ENCODE assay signal across 2 cellular contexts in the genomic region with DNA sequence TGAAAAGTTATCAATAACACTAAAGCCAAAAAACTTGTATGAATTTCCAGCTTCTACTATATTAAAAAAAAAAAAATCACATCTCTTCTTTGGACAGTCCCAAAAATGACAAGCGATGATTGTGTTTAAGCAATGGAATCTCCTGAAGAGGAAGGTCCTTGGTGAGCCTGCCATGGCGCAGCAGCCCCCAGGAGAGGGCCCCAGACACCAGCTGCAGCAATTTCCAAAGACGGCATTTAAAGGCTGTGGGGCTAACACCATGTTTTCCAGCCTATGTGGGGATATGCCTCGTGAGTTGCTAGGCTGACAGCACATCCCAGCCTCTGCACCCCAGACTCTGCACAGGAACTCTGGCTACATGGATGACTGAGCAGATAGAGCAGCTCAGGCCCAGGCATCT.
TF ChIP-seq lines count a peak whose summit lies in the region.

No MANE protein-coding gene starts in this region.

TF ChIP-seq in SK-N-SH, 30 proteins besides CTCF, POLR2A, EP300 and RAD21 (continued from another document):
- TF ChIP-seq IRF3 (IDR thresholded peaks at IDR 0.05; ENCODE audit: low read depth, low read length) (no peak), GABPA (IDR thresholded peaks at IDR 0.05; ENCODE audit: low read depth) (no peak), POLR2AphosphoS5 (IDR thresholded peaks at IDR 0.05; ENCODE audit: low read depth, low read length) (no peak), TCF12 (IDR thresholded peaks at IDR 0.05) (no peak), RCOR1 (IDR thresholded peaks at IDR 0.05; ENCODE audit: low read length) (no peak), GATA2 (CRISPR knock-in tag; IDR thresholded peaks at IDR 0.05) (no peak), RXRA (IDR thresholded peaks at IDR 0.05; ENCODE audit: borderline replicate concordance, low read depth) (no peak), RFX5 (IDR thresholded peaks at IDR 0.05; ENCODE audit: low read length) (no peak), TEAD4 (IDR thresholded peaks at IDR 0.05; ENCODE audit: borderline replicate concordance, insufficient read depth) (no peak), JUND (IDR thresholded peaks at IDR 0.05) (no peak)
- TF ChIP-seq, protein P1, sequence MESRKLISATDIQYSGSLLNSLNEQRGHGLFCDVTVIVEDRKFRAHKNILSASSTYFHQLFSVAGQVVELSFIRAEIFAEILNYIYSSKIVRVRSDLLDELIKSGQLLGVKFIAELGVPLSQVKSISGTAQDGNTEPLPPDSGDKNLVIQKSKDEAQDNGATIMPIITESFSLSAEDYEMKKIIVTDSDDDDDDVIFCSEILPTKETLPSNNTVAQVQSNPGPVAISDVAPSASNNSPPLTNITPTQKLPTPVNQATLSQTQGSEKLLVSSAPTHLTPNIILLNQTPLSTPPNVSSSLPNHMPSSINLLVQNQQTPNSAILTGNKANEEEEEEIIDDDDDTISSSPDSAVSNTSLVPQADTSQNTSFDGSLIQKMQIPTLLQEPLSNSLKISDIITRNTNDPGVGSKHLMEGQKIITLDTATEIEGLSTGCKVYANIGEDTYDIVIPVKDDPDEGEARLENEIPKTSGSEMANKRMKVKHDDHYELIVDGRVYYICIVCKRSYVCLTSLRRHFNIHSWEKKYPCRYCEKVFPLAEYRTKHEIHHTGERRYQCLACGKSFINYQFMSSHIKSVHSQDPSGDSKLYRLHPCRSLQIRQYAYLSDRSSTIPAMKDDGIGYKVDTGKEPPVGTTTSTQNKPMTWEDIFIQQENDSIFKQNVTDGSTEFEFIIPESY (IDR thresholded peaks at IDR 0.05; ENCODE audit: borderline replicate concordance, low read depth), result no peak
- TF ChIP-seq, protein P2, sequence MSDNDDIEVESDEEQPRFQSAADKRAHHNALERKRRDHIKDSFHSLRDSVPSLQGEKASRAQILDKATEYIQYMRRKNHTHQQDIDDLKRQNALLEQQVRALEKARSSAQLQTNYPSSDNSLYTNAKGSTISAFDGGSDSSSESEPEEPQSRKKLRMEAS (IDR thresholded peaks at IDR 0.05; ENCODE audit: low read depth), result no peak

TF ChIP-seq in SK-N-SH treated with all-trans-retinoic acid at 6 μM for 48 hours, 23 proteins besides CTCF, POLR2A, EP300 and RAD21 (continued from another document):
- TF ChIP-seq, protein P3, sequence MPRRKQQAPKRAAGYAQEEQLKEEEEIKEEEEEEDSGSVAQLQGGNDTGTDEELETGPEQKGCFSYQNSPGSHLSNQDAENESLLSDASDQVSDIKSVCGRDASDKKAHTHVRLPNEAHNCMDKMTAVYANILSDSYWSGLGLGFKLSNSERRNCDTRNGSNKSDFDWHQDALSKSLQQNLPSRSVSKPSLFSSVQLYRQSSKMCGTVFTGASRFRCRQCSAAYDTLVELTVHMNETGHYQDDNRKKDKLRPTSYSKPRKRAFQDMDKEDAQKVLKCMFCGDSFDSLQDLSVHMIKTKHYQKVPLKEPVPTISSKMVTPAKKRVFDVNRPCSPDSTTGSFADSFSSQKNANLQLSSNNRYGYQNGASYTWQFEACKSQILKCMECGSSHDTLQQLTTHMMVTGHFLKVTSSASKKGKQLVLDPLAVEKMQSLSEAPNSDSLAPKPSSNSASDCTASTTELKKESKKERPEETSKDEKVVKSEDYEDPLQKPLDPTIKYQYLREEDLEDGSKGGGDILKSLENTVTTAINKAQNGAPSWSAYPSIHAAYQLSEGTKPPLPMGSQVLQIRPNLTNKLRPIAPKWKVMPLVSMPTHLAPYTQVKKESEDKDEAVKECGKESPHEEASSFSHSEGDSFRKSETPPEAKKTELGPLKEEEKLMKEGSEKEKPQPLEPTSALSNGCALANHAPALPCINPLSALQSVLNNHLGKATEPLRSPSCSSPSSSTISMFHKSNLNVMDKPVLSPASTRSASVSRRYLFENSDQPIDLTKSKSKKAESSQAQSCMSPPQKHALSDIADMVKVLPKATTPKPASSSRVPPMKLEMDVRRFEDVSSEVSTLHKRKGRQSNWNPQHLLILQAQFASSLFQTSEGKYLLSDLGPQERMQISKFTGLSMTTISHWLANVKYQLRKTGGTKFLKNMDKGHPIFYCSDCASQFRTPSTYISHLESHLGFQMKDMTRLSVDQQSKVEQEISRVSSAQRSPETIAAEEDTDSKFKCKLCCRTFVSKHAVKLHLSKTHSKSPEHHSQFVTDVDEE (CRISPR knock-in tag; IDR thresholded peaks at IDR 0.05), result no peak
- TF ChIP-seq ZNF70 (CRISPR knock-in tag; IDR thresholded peaks at IDR 0.05) (no peak), CREB5 (CRISPR knock-in tag; IDR thresholded peaks at IDR 0.05; ENCODE audit: low read depth) (no peak), GLIS3 (CRISPR knock-in tag; IDR thresholded peaks at IDR 0.05) (no peak), SNAI2 (CRISPR knock-in tag; IDR thresholded peaks at IDR 0.05) (no peak), ZNF565 (CRISPR knock-in tag; conservative IDR thresholded peaks at IDR 0.05; ENCODE audit: low read depth) (no peak), ZFP30 (CRISPR knock-in tag; IDR thresholded peaks at IDR 0.05) (no peak), OSR1 (CRISPR knock-in tag; IDR thresholded peaks at IDR 0.05) (no peak), POU6F1 (CRISPR knock-in tag; IDR thresholded peaks at IDR 0.05; ENCODE audit: borderline replicate concordance, low read depth) (no peak), ZFP3 (CRISPR knock-in tag; IDR thresholded peaks at IDR 0.05) (no peak), TCF4 (CRISPR knock-in tag; IDR thresholded peaks at IDR 0.05; ENCODE audit: borderline replicate concordance) (no peak)
- TF ChIP-seq, protein P4, sequence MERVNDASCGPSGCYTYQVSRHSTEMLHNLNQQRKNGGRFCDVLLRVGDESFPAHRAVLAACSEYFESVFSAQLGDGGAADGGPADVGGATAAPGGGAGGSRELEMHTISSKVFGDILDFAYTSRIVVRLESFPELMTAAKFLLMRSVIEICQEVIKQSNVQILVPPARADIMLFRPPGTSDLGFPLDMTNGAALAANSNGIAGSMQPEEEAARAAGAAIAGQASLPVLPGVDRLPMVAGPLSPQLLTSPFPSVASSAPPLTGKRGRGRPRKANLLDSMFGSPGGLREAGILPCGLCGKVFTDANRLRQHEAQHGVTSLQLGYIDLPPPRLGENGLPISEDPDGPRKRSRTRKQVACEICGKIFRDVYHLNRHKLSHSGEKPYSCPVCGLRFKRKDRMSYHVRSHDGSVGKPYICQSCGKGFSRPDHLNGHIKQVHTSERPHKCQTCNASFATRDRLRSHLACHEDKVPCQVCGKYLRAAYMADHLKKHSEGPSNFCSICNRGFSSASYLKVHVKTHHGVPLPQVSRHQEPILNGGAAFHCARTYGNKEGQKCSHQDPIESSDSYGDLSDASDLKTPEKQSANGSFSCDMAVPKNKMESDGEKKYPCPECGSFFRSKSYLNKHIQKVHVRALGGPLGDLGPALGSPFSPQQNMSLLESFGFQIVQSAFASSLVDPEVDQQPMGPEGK (CRISPR knock-in tag; IDR thresholded peaks at IDR 0.05; ENCODE audit: borderline replicate concordance), result no peak
